In the genomic region with DNA sequence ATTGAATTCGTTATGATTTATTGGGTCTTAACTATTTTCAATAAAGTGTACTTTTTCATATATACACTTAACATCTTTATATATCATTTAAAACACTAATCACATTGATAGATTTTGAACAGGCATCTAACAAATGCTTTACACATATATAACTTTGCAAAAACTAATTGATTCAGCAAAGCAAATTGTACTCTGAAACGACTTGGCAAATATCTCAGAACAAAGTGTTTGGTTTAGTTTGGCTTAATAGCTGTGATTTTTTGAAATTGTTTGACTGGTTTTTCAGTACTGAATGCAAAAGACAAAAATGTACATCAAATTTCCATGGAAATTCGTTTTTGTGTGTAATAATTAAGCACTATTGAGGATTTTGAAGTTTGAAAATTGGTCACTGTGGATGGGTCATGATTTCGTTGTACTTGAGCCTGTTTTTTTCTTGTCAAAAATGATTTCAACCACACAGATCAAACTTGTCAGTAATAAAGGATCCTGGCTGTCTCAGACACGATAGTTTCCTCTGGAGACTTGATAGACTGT, we compare ENCODE assay signal across 27 cellular contexts.
"Had no signal": no experiment of that assay in that cellular context is flagged by ENCODE, and none has a peak within 500 bp of the region (broad histone marks: within the 10 kb centered on the region; RNA-seq: fewer than 3 reads in every experiment).

No MANE protein-coding gene starts in this region.

- FAIRE-seq: endometrium, kidney had no signal

- H3K9me3 ChIP-seq: colonic mucosa, esophagus squamous epithelium, gastrocnemius medialis, heart left ventricle, left lung, lower lobe of right lung, mucosa of descending colon had no signal

- ATAC-seq: effector memory CD8-positive, alpha-beta T cell; esophagus mucosa; gastrocnemius medialis; heart left ventricle; left colon; left lung; left ventricle myocardium superior; lower lobe of right lung; mucosa of descending colon; naive thymus-derived CD8-positive, alpha-beta T cell had no signal

- H3K27ac ChIP-seq: colonic mucosa, epithelial cell of prostate, esophagus squamous epithelium, gastrocnemius medialis, heart left ventricle, hepatocyte, left lung, lower lobe of right lung had no signal

- H3K79me2 ChIP-seq: hepatocyte had no signal

- H3K4me3 ChIP-seq: colonic mucosa, esophagus squamous epithelium, gastrocnemius medialis, heart left ventricle, hepatocyte, left lung, lower lobe of right lung, mucosa of descending colon had no signal

- H3K4me1 ChIP-seq: colonic mucosa, esophagus squamous epithelium, gastrocnemius medialis, left lung, lower lobe of right lung had no signal

- H3K36me3 ChIP-seq: colonic mucosa, esophagus squamous epithelium, gastrocnemius medialis, heart left ventricle, left lung, lower lobe of right lung had no signal

- H3K4me2 ChIP-seq: hepatocyte had no signal

- H3K27me3 ChIP-seq: colonic mucosa, esophagus squamous epithelium, gastrocnemius medialis, heart left ventricle, left lung had no signal

- H2AFZ ChIP-seq: hepatocyte had no signal

- DNase-seq: colonic mucosa; cortex of kidney; effector CD8-positive, alpha-beta T cell; effector memory CD8-positive, alpha-beta T cell; endodermal cell; erythroblast; esophagus squamous epithelium; foreskin fibroblast; gastrocnemius medialis; heart left ventricle; hypothalamus; immature natural killer cell; islet precursor cell; kidney; kidney glomerular epithelial cell; left colon; left lung; left ventricle myocardium superior; lower lobe of right lung; mesenchymal stem cell; mucosa of descending colon; naive B cell; naive thymus-derived CD8-positive, alpha-beta T cell had no signal
